ENCODE assay signal across 9 cellular contexts in genomic region chr1:59072017-59072947, GRCh38.
DNase-seq lines count a peak whose midpoint lies in the region; ATAC-seq and TF ChIP-seq lines count a peak whose summit lies in the region.
"Had no signal": no experiment of that assay in that cellular context is flagged by ENCODE, and none has a peak within 500 bp of the region (broad histone marks: within the 10 kb centered on the region; RNA-seq: fewer than 3 reads in every experiment).

No MANE protein-coding gene starts in this region.

- H3K4me3 Mint-ChIP-seq in activated T-cell treated with anti-CD3 and anti-CD28 coated beads, Interleukin-2, amount 50 U/mL, for 72 hours: peak overlapping the region; percentile 68 to 85
- H3K4me3 Mint-ChIP-seq in neural crest cell: no peak overlapping the region
- no peak overlapping the region for H3K4me3 Mint-ChIP-seq in progenitor cell of endocrine pancreas (ENCODE audit: low read depth)

- H3K27ac Mint-ChIP-seq in activated T-cell treated with anti-CD3 and anti-CD28 coated beads, Interleukin-2, amount 50 U/mL, for 72 hours: peak overlapping the region; percentile 97
- H3K27ac Mint-ChIP-seq in neural crest cell (ENCODE audit: unreplicated experiment): peak overlapping the region; percentile 46
- no peak overlapping the region for H3K27ac Mint-ChIP-seq in progenitor cell of endocrine pancreas

- H3K27me3 Mint-ChIP-seq in activated T-cell treated with anti-CD3 and anti-CD28 coated beads, Interleukin-2, amount 50 U/mL, for 72 hours (ENCODE audit: low read depth): no peaks in the 10 kb centered on the region
- no peaks in the 10 kb centered on the region for H3K27me3 Mint-ChIP-seq in neural crest cell (ENCODE audit: low read depth)
- peaks cover 25% of the 10 kb centered on the region for H3K27me3 Mint-ChIP-seq in progenitor cell of endocrine pancreas

- ATAC-seq in activated T-cell treated with anti-CD3 and anti-CD28 coated beads, Interleukin-2, amount 50 U/mL, for 72 hours (replicated peaks in 1 of 2): peak; percentile 45 to 71

- TF ChIP-seq CTCF in neural crest cell (conservative IDR thresholded peaks at IDR 0.05) (no peak), progenitor cell of endocrine pancreas (IDR thresholded peaks at IDR 0.05; ENCODE audit: unreplicated experiment) (no peak)

- DNase-seq in NCI-H1417 (lab: John Stamatoyannopoulos, UW): peak; percentile 38 to 84 (median 58)
- no peak for DNase-seq in NCI-H1417 treated with DMSO at 0.1 percent for 48 hours (lab: John Stamatoyannopoulos, UW)
- DNase-seq in KG1 (lab: John Stamatoyannopoulos, UW): peak; percentile 41
- DNase-seq in activated T-cell treated with anti-CD3 and anti-CD28 coated beads, Interleukin-2, amount 50 U/mL, for 72 hours: no peak
- DNase-seq in neural crest cell (ENCODE audit: low read depth, low spot score): no peak
- no peak for DNase-seq in dedifferentiated amniotic fluid mesenchymal stem cell (ENCODE audit: extremely low spot score)
- DNase-seq in SHP77 (lab: John Stamatoyannopoulos, UW): no peak
- DNase-seq in progenitor cell of endocrine pancreas (ENCODE audit: low spot score, unreplicated experiment): no peak
- DNase-seq: SHP77 treated with DMSO at 0.1 percent for 48 hours had no signal

- H3K9me3 Mint-ChIP-seq in activated T-cell treated with anti-CD3 and anti-CD28 coated beads, Interleukin-2, amount 50 U/mL, for 72 hours: peaks cover 2 to 5% of the 10 kb centered on the region in 2 donors
- H3K9me3 Mint-ChIP-seq in neural crest cell: peaks cover 4% of the 10 kb centered on the region
- H3K9me3 Mint-ChIP-seq in progenitor cell of endocrine pancreas (ENCODE audit: low read depth): no peaks in the 10 kb centered on the region

- peaks cover 27% of the 10 kb centered on the region for H3K4me1 Mint-ChIP-seq in activated T-cell treated with anti-CD3 and anti-CD28 coated beads, Interleukin-2, amount 50 U/mL, for 72 hours (ENCODE audit: low read depth)
- H3K4me1 Mint-ChIP-seq in neural crest cell (peaks cover 22% of the 10 kb centered on the region), progenitor cell of endocrine pancreas (ENCODE audit: low read depth) (peaks cover 16% of the 10 kb centered on the region)

- H3K36me3 Mint-ChIP-seq in activated T-cell treated with anti-CD3 and anti-CD28 coated beads, Interleukin-2, amount 50 U/mL, for 72 hours (ENCODE audit: insufficient read depth in 2 of 2): no peaks in the 10 kb centered on the region
- H3K36me3 Mint-ChIP-seq in neural crest cell (ENCODE audit: low read depth) (no peaks in the 10 kb centered on the region), progenitor cell of endocrine pancreas (ENCODE audit: insufficient read depth) (no peaks in the 10 kb centered on the region)

Comparison
In these comparisons a context has a peak if more than half of its experiments do, and no peak if none do; other contexts are left out.
1. DNase-seq: peak in NCI-H1417 (3 of 3) and KG1 (single experiment); none in NCI-H1417 treated with DMSO at 0.1 percent for 48 hours (single experiment), activated T-cell treated with anti-CD3 and anti-CD28 coated beads, Interleukin-2, amount 50 U/mL, for 72 hours (0 of 2), neural crest cell (single experiment), dedifferentiated amniotic fluid mesenchymal stem cell (single experiment), SHP77 (0 of 2) and progenitor cell of endocrine pancreas (single experiment).
2. H3K4me3 Mint-ChIP-seq: peak in activated T-cell treated with anti-CD3 and anti-CD28 coated beads, Interleukin-2, amount 50 U/mL, for 72 hours (2 of 2); none in neural crest cell (single experiment) and progenitor cell of endocrine pancreas (single experiment).